In genomic region chr9:88777498-88778312, GRCh38 we compare ENCODE assay signal across 1 cellular context.
TF ChIP-seq lines count a peak whose summit lies in the region.

No MANE protein-coding gene starts in this region.

TF ChIP-seq in WTC11, 78 proteins besides CTCF, POLR2A, EP300 and RAD21 (continued from another document):
- TF ChIP-seq ZNF281 (CRISPR knock-in tag; IDR thresholded peaks at IDR 0.05): no peak
- TF ChIP-seq ZNF532 (CRISPR knock-in tag; IDR thresholded peaks at IDR 0.05; ENCODE audit: borderline replicate concordance): no peak
- TF ChIP-seq ZBTB43 (CRISPR knock-in tag; IDR thresholded peaks at IDR 0.05): no peak
- TF ChIP-seq E2F5 (CRISPR knock-in tag; IDR thresholded peaks at IDR 0.05): no peak
- no peak for TF ChIP-seq ZBTB21 (CRISPR knock-in tag; IDR thresholded peaks at IDR 0.05; ENCODE audit: borderline replicate concordance)
- no peak for TF ChIP-seq AR (CRISPR knock-in tag; IDR thresholded peaks at IDR 0.05)
- TF ChIP-seq OVOL2 (CRISPR knock-in tag; IDR thresholded peaks at IDR 0.05; ENCODE audit: borderline replicate concordance): no peak
- no peak for TF ChIP-seq NFYB (CRISPR knock-in tag; conservative IDR thresholded peaks at IDR 0.05; ENCODE audit: low read depth)
- TF ChIP-seq JAZF1 (CRISPR knock-in tag; IDR thresholded peaks at IDR 0.05): no peak
- no peak for TF ChIP-seq TP53 (CRISPR knock-in tag; IDR thresholded peaks at IDR 0.05)
- TF ChIP-seq ZNF396 (CRISPR knock-in tag; IDR thresholded peaks at IDR 0.05; ENCODE audit: borderline replicate concordance): no peak
- no peak for TF ChIP-seq AFF4 (CRISPR knock-in tag; IDR thresholded peaks at IDR 0.05; ENCODE audit: borderline replicate concordance)
- no peak for TF ChIP-seq ERG (CRISPR knock-in tag; IDR thresholded peaks at IDR 0.05)
- no peak for TF ChIP-seq MXD4 (CRISPR knock-in tag; IDR thresholded peaks at IDR 0.05; ENCODE audit: borderline replicate concordance)
